Comparison of ENCODE assay signal across 8 cellular contexts in genomic region chr4:113781439-113782040, GRCh38. TPM values are rescaled to one million over a fixed set of nuclear protein-coding genes. Genes with fewer than 3 reads are reported as not detected.
DNase-seq lines count a peak whose midpoint lies in the region; ATAC-seq, FAIRE-seq and TF ChIP-seq lines count a peak whose summit lies in the region.

No MANE protein-coding gene starts in this region.

- H3K9me3 ChIP-seq in A549: no peaks in the 10 kb centered on the region

- ATAC-seq in A549: no peak
- no peak for ATAC-seq in GM18873 (IDR thresholded peaks at IDR 0.05; ENCODE audit: low FRiP score, unreplicated experiment)

- no peak for TF ChIP-seq EP300 in A549 (IDR thresholded peaks at IDR 0.05)

- peaks cover 13% of the 10 kb centered on the region for H3K4me1 ChIP-seq in A549

- H3K9me3 Mint-ChIP-seq in neural crest cell: peaks cover 4% of the 10 kb centered on the region

- no peak overlapping the region for H3K4me3 Mint-ChIP-seq in neural crest cell

- no peak overlapping the region for H3K27ac ChIP-seq in A549

- POLR2A ChIA-PET in A549 (lab: Yijun Ruan, JAX): no interaction called here

- peak; percentile 60 for TF ChIP-seq CTCF in A549 (IDR thresholded peaks at IDR 0.05)
- peak; percentile 34; the same call in 1 of the 2 replicates for TF ChIP-seq CTCF in GM12875 (IDR thresholded peaks at IDR 0.05; ENCODE audit: borderline replicate concordance, insufficient read depth, low read depth, low read length)
- TF ChIP-seq CTCF in neural crest cell (conservative IDR thresholded peaks at IDR 0.05): peak; percentile 81

- peak; percentile 44 to 47; a peak in 3 of 5 replicates for TF ChIP-seq RAD21 in A549 (conservative IDR thresholded peaks at IDR 0.05 in 1 of 2, IDR thresholded peaks at IDR 0.05 in 1 of 2)

- DNase-seq in A549 (ENCODE audit: low read depth in 1 of 2, low spot score in 1 of 2) (peak; percentile 10 to 24), NCI-H446 treated with DMSO at 0.1 percent for 48 hours (lab: John Stamatoyannopoulos, UW) (peak; percentile 17), dermis blood vessel endothelial cell (peak; percentile 67), neural crest cell (ENCODE audit: low read depth, low spot score) (no peak), NCI-H146 (lab: John Stamatoyannopoulos, UW) (no peak)
- no peak for DNase-seq in stimulated activated CD4-positive, alpha-beta T cell treated with anti-CD3 and anti-CD28 coated beads, Interleukin-4, amount 100 ng/mL, for 24 hours

- WGBS in A549 (ENCODE audit: missing lambda C conversion rate): 6% methylated on average over 2 of the region's 2 CpGs

- CTCF ChIA-PET in A549 (lab: Yijun Ruan, JAX): interaction anchor here (2.1 kb wide), 1 partner anchor 597 kb away, joined by 10 read pairs; no protein-coding TSS in a partner anchor

- FAIRE-seq in A549 (lab: Jason Lieb, UNC): no peak

- no peaks in the 10 kb centered on the region for H3K36me3 Mint-ChIP-seq in neural crest cell (ENCODE audit: low read depth)

- H3K27me3 Mint-ChIP-seq in neural crest cell (ENCODE audit: low read depth): no peaks in the 10 kb centered on the region

- H3K4me3 ChIP-seq in A549: no peak overlapping the region
- H3K4me3 ChIP-seq in GM12875 (ENCODE audit: low read depth, low read length): no peak overlapping the region

- H3K4me2 ChIP-seq in A549: no peak overlapping the region

- TF ChIP-seq POLR2A in A549 (IDR thresholded peaks at IDR 0.05; ENCODE audit: low read length): no peak

- no peak overlapping the region for H3K27ac Mint-ChIP-seq in neural crest cell (ENCODE audit: unreplicated experiment)

- H3K4me1 Mint-ChIP-seq in neural crest cell: no peaks in the 10 kb centered on the region

TF ChIP-seq in A549, 52 proteins besides CTCF, POLR2A, EP300 and RAD21:
- TF ChIP-seq ATOH8 (CRISPR knock-in tag; IDR thresholded peaks at IDR 0.05; ENCODE audit: low read depth) (no peak), SMC3 (IDR thresholded peaks at IDR 0.05) (peak; percentile 65)

RNA-seq across cellular contexts. Expression of gene CAMK2D, which starts 20.0 kb away (rescaled TPM):
- polyA plus RNA-seq in A549 (2011; rRNA removed) (51.0 and 59.9 TPM in 2 replicates), A549 (2017; fragmentation: RNase III; extraction: RNeasy Plus Mini Kit Qiagen cat#74134 plus additional on column Dnase treatment) (19.1 to 21.2 TPM (median 19.4 TPM) in 3 replicates)
- polyA plus RNA-seq in A549 (2012; cell fraction: cytosol; rRNA removed): 6.0 and 7.7 TPM in 2 replicates
- polyA plus RNA-seq in A549 (2012; cell fraction: nucleus; rRNA removed): 4.9 and 5.4 TPM in 2 replicates
- 39.5 and 48.4 TPM in 2 replicates for polyA minus RNA-seq in A549 (2011; rRNA and poly(A)+ RNA removed)
- total RNA-seq in dermis blood vessel endothelial cell (64.8 and 82.7 TPM in 2 replicates), neural crest cell (32.8 and 33.7 TPM in 2 replicates)

Comparison
In these comparisons a context has a peak if more than half of its experiments do, and no peak if none do; other contexts are left out.
1. DNase-seq: peak in A549 (2 of 2), NCI-H446 treated with DMSO at 0.1 percent for 48 hours (single experiment) and dermis blood vessel endothelial cell (single experiment); none in neural crest cell (single experiment), NCI-H146 (single experiment) and stimulated activated CD4-positive, alpha-beta T cell treated with anti-CD3 and anti-CD28 coated beads, Interleukin-4, amount 100 ng/mL, for 24 hours (single experiment).
2. Peak in every context shown above with its lines, with median percentiles within 50 percentile points of each other: CTCF ChIP-seq.